Comparison of ENCODE assay signal across 1 cellular context in genomic region chr21:28235169-28235892, GRCh38.
TF ChIP-seq lines count a peak whose summit lies in the region.

No MANE protein-coding gene starts in this region.

TF ChIP-seq in GM23338, 12 proteins besides CTCF, POLR2A, EP300 and RAD21 (continued from another document):
- TF ChIP-seq ETS1 (IDR thresholded peaks at IDR 0.05) (no peak), NANOG (IDR thresholded peaks at IDR 0.05; ENCODE audit: borderline replicate concordance) (no peak), EZH2phosphoT487 (IDR thresholded peaks at IDR 0.05; ENCODE audit: unreplicated experiment) (no peak), EZH2 (IDR thresholded peaks at IDR 0.05; ENCODE audit: low read depth, unreplicated experiment) (no peak), POLR2AphosphoS5 (IDR thresholded peaks at IDR 0.05; ENCODE audit: low read depth) (no peak)
